In genomic region chr17:18043491-18043890, GRCh38 we compare ENCODE assay signal across 13 cellular contexts. TPM values are rescaled to one million over a fixed set of nuclear protein-coding genes. Genes with fewer than 3 reads are reported as not detected.
DNase-seq lines count a peak whose midpoint lies in the region; ATAC-seq and TF ChIP-seq lines count a peak whose summit lies in the region.
"Had no signal": no experiment of that assay in that cellular context is flagged by ENCODE, and none has a peak within 500 bp of the region (broad histone marks: within the 10 kb centered on the region; RNA-seq: fewer than 3 reads in every experiment).

No MANE protein-coding gene starts in this region.

- H3K27ac ChIP-seq in left ventricle myocardium inferior (replicated peaks) (peak overlapping the region; percentile 1), RWPE1 (no peak overlapping the region)
- H3K27ac ChIP-seq: spleen had no signal

- intact Hi-C loops in left ventricle myocardium inferior (cut with micrococcal nuclease) (no loop called here), left cardiac atrium (cut with DNase I) (no loop called here)

- H3K9me3 ChIP-seq in left ventricle myocardium inferior (replicated peaks), result no peaks in the 10 kb centered on the region
- H3K9me3 ChIP-seq: spleen had no signal

- peaks cover 24% of the 10 kb centered on the region for H3K36me3 ChIP-seq in left ventricle myocardium inferior

- no peaks in the 10 kb centered on the region for H3K27me3 ChIP-seq in left ventricle myocardium inferior (ENCODE audit: low read depth)
- H3K27me3 ChIP-seq: spleen had no signal

- DNase-seq in left ventricle myocardium inferior, result no peak
- no peak for DNase-seq in left cardiac atrium
- no peak for DNase-seq in RWPE1 (ENCODE audit: low spot score)
- peak; percentile 44 for DNase-seq in fibroblast of peridontal ligament (ENCODE audit: extremely low read depth)
- no peak for DNase-seq in HuH-7.5 (ENCODE audit: low spot score)
- DNase-seq in occipital lobe (lab: John Stamatoyannopoulos, UW), result no peak
- no peak for DNase-seq in ecto neural progenitor cell (ENCODE audit: low spot score)
- DNase-seq: activated CD4-positive, alpha-beta memory T cell treated with anti-CD3 and anti-CD28 coated beads, Interleukin-2, amount 10 ng/mL, durations not matched to agents 7 days and 5 days; central memory CD4-positive, alpha-beta T cell; COR-L47; NCI-H510A; spleen had no signal

- TF ChIP-seq CTCF in left ventricle myocardium inferior (IDR thresholded peaks at IDR 0.05; ENCODE audit: borderline replicate concordance) (peak; percentile 32), RWPE1 (conservative IDR thresholded peaks at IDR 0.05; ENCODE audit: low read depth) (peak; percentile 31)

- no peak overlapping the region for H3K4me3 ChIP-seq in left ventricle myocardium inferior
- H3K4me3 ChIP-seq: spleen had no signal

- ATAC-seq in left cardiac atrium, result no peak
- no peak for ATAC-seq in GM21447 (IDR thresholded peaks at IDR 0.05; ENCODE audit: unreplicated experiment)

- peaks cover 52% of the 10 kb centered on the region for H3K4me1 ChIP-seq in left ventricle myocardium inferior

- CTCF ChIA-PET in RWPE1 (lab: Yijun Ruan, JAX), result no interaction called here

- POLR2A ChIA-PET in RWPE1 (lab: Yijun Ruan, JAX; ENCODE audit: low non-redundant PET), result no interaction called here

RNA-seq across cellular contexts. Expression of gene GID4, which starts 4.3 kb away (rescaled TPM):
- total RNA-seq in left ventricle myocardium inferior (18.0 TPM), left cardiac atrium (10 to 100 TPM; 14.6 to 15.1 TPM), occipital lobe (9.0 TPM)

RNA-seq across cellular contexts. Expression of gene ATPAF2, which starts 4.5 kb away (rescaled TPM):
- total RNA-seq in left ventricle myocardium inferior (37.5 TPM), left cardiac atrium (10 to 100 TPM; 21.7 to 30.5 TPM), occipital lobe (27.6 TPM)

RNA-seq across cellular contexts. Expression of gene DRG2, which starts 44.3 kb away (rescaled TPM):
- total RNA-seq in left ventricle myocardium inferior (20.2 TPM), left cardiac atrium (10 to 100 TPM; 17.8 to 22.2 TPM), occipital lobe (14.3 TPM)
